8 cellular contexts compared by ENCODE assay signal in genomic region chr17:81865733-81866439, GRCh38. TPM values are rescaled to one million over a fixed set of nuclear protein-coding genes. Genes with fewer than 3 reads are reported as not detected.
DNase-seq lines count a peak whose midpoint lies in the region; ATAC-seq and TF ChIP-seq lines count a peak whose summit lies in the region.

No MANE protein-coding gene starts in this region.

- no peak for ATAC-seq in GM18909 (IDR thresholded peaks at IDR 0.05; ENCODE audit: poor library complexity, unreplicated experiment)

- no peaks in the 10 kb centered on the region for H3K27me3 Mint-ChIP-seq in Calu3 (ENCODE audit: unreplicated experiment)
- H3K27me3 Mint-ChIP-seq in endodermal cell (ENCODE audit: insufficient read depth) = no peaks in the 10 kb centered on the region

- H3K9ac ChIP-seq in mucosa of stomach (ENCODE audit: low read length) (peak overlapping the region; percentile 46), endodermal cell (ENCODE audit: extremely low read depth, low read length, poor library complexity, severe bottlenecking) (no peak overlapping the region)

- CTCF ChIA-PET in Calu3 (lab: Charles Lee) = interaction anchor here (1.1 kb wide), 1 partner anchor 157 kb away, joined by 3 read pairs; the partner anchor contains the start of genes CENPX and LRRC45

- TF ChIP-seq CTCF in Calu3 (IDR thresholded peaks at IDR 0.05; ENCODE audit: unreplicated experiment) (no peak), LNCaP clone FGC (IDR thresholded peaks at IDR 0.05; ENCODE audit: control insufficient read depth, extremely low read depth, insufficient read depth) (no peak), ascending aorta (IDR thresholded peaks at IDR 0.05) (no peak), endodermal cell (conservative IDR thresholded peaks at IDR 0.05) (no peak)

- no peaks in the 10 kb centered on the region for H3K9me3 Mint-ChIP-seq in Calu3 (ENCODE audit: low read depth, unreplicated experiment)
- H3K9me3 Mint-ChIP-seq in endodermal cell = no peaks in the 10 kb centered on the region

- BruUV-seq in Calu3 (replicated peaks; lab: Mats Ljungman, UMichigan) = no TSS peak

- H3K9me3 ChIP-seq in ascending aorta = no peaks in the 10 kb centered on the region
- H3K9me3 ChIP-seq in mucosa of stomach (ENCODE audit: control insufficient read depth, low read length) = no peaks in the 10 kb centered on the region
- no peaks in the 10 kb centered on the region for H3K9me3 ChIP-seq in endodermal cell (ENCODE audit: control insufficient read depth, low read length)

- peaks cover 93% of the 10 kb centered on the region for H3K36me3 Mint-ChIP-seq in Calu3 (ENCODE audit: insufficient read depth, unreplicated experiment)
- peaks cover 25% of the 10 kb centered on the region for H3K36me3 Mint-ChIP-seq in endodermal cell (ENCODE audit: low read depth)

- WGBS in endodermal cell (ENCODE audit: insufficient coverage in 1 of 2, insufficient read length in 1 of 2), 2 experiments = 91 to 95% methylated on average over 13 to 18 of the region's 18 CpGs

- intact Hi-C loops in Calu3 (cut with micrococcal nuclease; ENCODE audit: unreplicated experiment) (no loop called here), ascending aorta (cut with DNase I) (loop anchor here (10.0 kb wide), 1 partner anchor 351 kb away; the partner anchor contains the start of gene ACTG1)

- peaks cover 15 to 37% of the 10 kb centered on the region in 2 donors for H3K4me1 ChIP-seq in ascending aorta
- peaks cover 83% of the 10 kb centered on the region for H3K4me1 ChIP-seq in mucosa of stomach (ENCODE audit: control insufficient read depth, insufficient read depth, low read length)
- H3K4me1 ChIP-seq in endodermal cell (ENCODE audit: control insufficient read depth, insufficient read depth, low read length) = no peaks in the 10 kb centered on the region

- peak overlapping the region; percentile 96 to 99 for H3K27ac ChIP-seq in ascending aorta
- no peak overlapping the region for H3K27ac ChIP-seq in endodermal cell (ENCODE audit: low read depth, low read length)

- no peak overlapping the region for H3K4me3 ChIP-seq in LNCaP clone FGC (ENCODE audit: low read depth, low read length)
- H3K4me3 ChIP-seq in ascending aorta = no peak overlapping the region
- no peak overlapping the region for H3K4me3 ChIP-seq in mucosa of stomach (ENCODE audit: low read length)
- no peak overlapping the region for H3K4me3 ChIP-seq in endodermal cell (ENCODE audit: low read length)

- H3K27ac Mint-ChIP-seq in Calu3 (ENCODE audit: unreplicated experiment) (peak overlapping the region; percentile 89), endodermal cell (no peak overlapping the region)

- H3K27me3 ChIP-seq in ascending aorta (no peaks in the 10 kb centered on the region), mucosa of stomach (ENCODE audit: control insufficient read depth, insufficient read depth, low read length) (no peaks in the 10 kb centered on the region), endodermal cell (ENCODE audit: control insufficient read depth, insufficient read depth, low read length, poor library complexity, severe bottlenecking) (no peaks in the 10 kb centered on the region)

- H3K4me3 Mint-ChIP-seq in Calu3 (ENCODE audit: low read depth, unreplicated experiment) (peak overlapping the region; percentile 50), endodermal cell (no peak overlapping the region)

- DNase-seq in Calu3 (peak; percentile 89), LNCaP clone FGC (ENCODE audit: low read depth) (peak; percentile 82), ascending aorta (ENCODE audit: low spot score in 2 of 2) (no peak), NCI-H187 (lab: John Stamatoyannopoulos, UW) (no peak), endodermal cell (no peak), DMS153 (lab: John Stamatoyannopoulos, UW) (no peak)

- H3K36me3 ChIP-seq in ascending aorta = peaks cover 22 to 45% of the 10 kb centered on the region in 2 donors
- peaks cover 11% of the 10 kb centered on the region for H3K36me3 ChIP-seq in mucosa of stomach (ENCODE audit: control insufficient read depth, insufficient read depth, low read length)
- peaks cover 53% of the 10 kb centered on the region for H3K36me3 ChIP-seq in endodermal cell (ENCODE audit: control insufficient read depth, insufficient read depth, low read length)

- H3K4me1 Mint-ChIP-seq in Calu3 (ENCODE audit: low read depth, unreplicated experiment) = peaks cover 25% of the 10 kb centered on the region
- peaks cover 6% of the 10 kb centered on the region for H3K4me1 Mint-ChIP-seq in endodermal cell

RNA-seq across cellular contexts. Expression of gene ARHGDIA, which starts 5.3 kb away (rescaled TPM):
- total RNA-seq in Calu3 (2022) = 273 and 288 TPM in 2 replicates
- 314 TPM for total RNA-seq in ascending aorta
- total RNA-seq in endodermal cell = 100 to 1,000 TPM; 240 to 254 TPM
- 180 TPM for polyA plus RNA-seq in endodermal cell (2013, experiment 1 of 2)
- 185 TPM for polyA plus RNA-seq in endodermal cell (2013, experiment 2 of 2)

RNA-seq across cellular contexts. Expression of gene P4HB, which starts 5.6 kb away (rescaled TPM):
- 750 and 777 TPM in 2 replicates for total RNA-seq in Calu3 (2022)
- total RNA-seq in ascending aorta = 670 TPM
- 100 to 1,000 TPM; 493 to 535 TPM for total RNA-seq in endodermal cell
- polyA plus RNA-seq in endodermal cell (2013, experiment 1 of 2) = 373 TPM
- 364 TPM for polyA plus RNA-seq in endodermal cell (2013, experiment 2 of 2)

RNA-seq across cellular contexts. Expression of gene ALYREF, which starts 25.5 kb away (rescaled TPM):
- total RNA-seq in Calu3 (2022) (118 and 122 TPM in 2 replicates), ascending aorta (31.8 TPM), endodermal cell (100 to 1,000 TPM; 154 to 170 TPM)
- 123 TPM for polyA plus RNA-seq in endodermal cell (2013, experiment 1 of 2)
- 122 TPM for polyA plus RNA-seq in endodermal cell (2013, experiment 2 of 2)

RNA-seq across cellular contexts. Expression of gene ANAPC11, which starts 25.6 kb away (rescaled TPM):
- total RNA-seq in Calu3 (2022) (110 and 113 TPM in 2 replicates), ascending aorta (108 TPM), endodermal cell (100 to 1,000 TPM; 161 to 195 TPM)
- 211 TPM for polyA plus RNA-seq in endodermal cell (2013, experiment 1 of 2)
- polyA plus RNA-seq in endodermal cell (2013, experiment 2 of 2) = 200 TPM

RNA-seq across cellular contexts. Expression of gene PPP1R27, which starts 31.0 kb away (rescaled TPM):
- total RNA-seq in Calu3 (2022) = not detected in 2 replicates
- total RNA-seq in ascending aorta = not detected
- not detected for total RNA-seq in endodermal cell
- not detected for polyA plus RNA-seq in endodermal cell (2013, experiment 1 of 2)
- not detected for polyA plus RNA-seq in endodermal cell (2013, experiment 2 of 2)

Comparison
In these comparisons a context has a peak if more than half of its experiments do, and no peak if none do; other contexts are left out.
1. DNase-seq: peak in Calu3 (single experiment) and LNCaP clone FGC (single experiment); none in ascending aorta (0 of 2), NCI-H187 (0 of 2), endodermal cell (single experiment) and DMS153 (single experiment).